Comparison of ENCODE assay signal across 2 cellular contexts in the genomic region with DNA sequence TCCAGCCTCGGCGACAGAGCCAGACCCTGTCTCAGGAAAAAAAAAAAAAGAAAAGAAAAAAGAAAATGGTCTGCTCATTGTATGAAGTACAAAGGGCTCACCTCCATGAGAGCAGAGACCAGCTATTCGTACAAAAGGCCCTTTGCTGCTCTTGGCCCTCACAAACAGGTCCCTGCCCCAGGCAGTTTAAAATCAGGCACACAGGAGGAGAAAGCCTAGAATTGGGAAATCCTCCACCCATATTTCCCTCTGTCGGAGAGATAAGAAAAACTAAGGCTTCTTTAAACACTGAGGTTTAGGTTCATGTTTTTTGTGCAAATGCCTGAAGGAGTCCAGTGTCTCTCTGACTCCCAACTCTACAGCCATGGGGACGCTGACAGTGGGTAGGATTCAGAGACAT.
A peak's percentile ranks its signal among the peaks of the same experiment; 100 is the strongest.
TF ChIP-seq lines count a peak whose summit lies in the region.

No MANE protein-coding gene starts in this region.

TF ChIP-seq in HepG2, 621 proteins besides CTCF, POLR2A, EP300 and RAD21:
- no peak for TF ChIP-seq RBFOX2 (IDR thresholded peaks at IDR 0.05; ENCODE audit: low read depth, low read length)
- no peak for TF ChIP-seq SRY (CRISPR knock-in tag; IDR thresholded peaks at IDR 0.05)
- TF ChIP-seq SATB2 (CRISPR knock-in tag; IDR thresholded peaks at IDR 0.05): no peak
- no peak for TF ChIP-seq KLF15 (CRISPR knock-in tag; IDR thresholded peaks at IDR 0.05; ENCODE audit: borderline replicate concordance)
- TF ChIP-seq IKZF1 (IDR thresholded peaks at IDR 0.05): no peak
- no peak for TF ChIP-seq CBX5 (CRISPR knock-in tag; IDR thresholded peaks at IDR 0.05; ENCODE audit: borderline replicate concordance)
- no peak for TF ChIP-seq HNRNPH1 (optimal IDR thresholded peaks at IDR 0.05; ENCODE audit: low read depth, low read length)
- TF ChIP-seq ZNF501 (CRISPR knock-in tag; IDR thresholded peaks at IDR 0.05): no peak
- TF ChIP-seq, protein P1, sequence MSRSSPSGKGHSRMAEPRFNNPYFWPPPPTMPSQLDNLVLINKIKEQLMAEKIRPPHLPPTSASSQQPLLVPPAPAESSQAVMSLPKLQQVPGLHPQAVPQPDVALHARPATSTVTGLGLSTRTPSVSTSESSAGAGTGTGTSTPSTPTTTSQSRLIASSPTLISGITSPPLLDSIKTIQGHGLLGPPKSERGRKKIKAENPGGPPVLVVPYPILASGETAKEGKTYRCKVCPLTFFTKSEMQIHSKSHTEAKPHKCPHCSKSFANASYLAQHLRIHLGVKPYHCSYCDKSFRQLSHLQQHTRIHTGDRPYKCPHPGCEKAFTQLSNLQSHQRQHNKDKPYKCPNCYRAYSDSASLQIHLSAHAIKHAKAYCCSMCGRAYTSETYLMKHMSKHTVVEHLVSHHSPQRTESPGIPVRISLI (CRISPR knock-in tag; IDR thresholded peaks at IDR 0.05; ENCODE audit: borderline replicate concordance): peak; percentile 40; the same call in 1 of the 2 replicates
- TF ChIP-seq MAF1 (CRISPR knock-in tag; IDR thresholded peaks at IDR 0.05; ENCODE audit: borderline replicate concordance): no peak
- 0 out of 2 replicates have a peak, but pooled peaks have one; percentile 5 for TF ChIP-seq HNF4G (IDR thresholded peaks at IDR 0.05; ENCODE audit: borderline replicate concordance, low read depth, low read length)
- TF ChIP-seq HNF4G (CRISPR knock-in tag; IDR thresholded peaks at IDR 0.05; ENCODE audit: borderline replicate concordance, low read depth): no peak

TF ChIP-seq in K562, 482 proteins besides CTCF, POLR2A, EP300 and RAD21:
- no peak for TF ChIP-seq ZNF212 (CRISPR knock-in tag; IDR thresholded peaks at IDR 0.05)
- TF ChIP-seq CEBPB (tag; IDR thresholded peaks at IDR 0.05): peak; percentile 27; the same call in 1 of the 2 replicates
TF ChIP-seq in K562: peak in this region for 1.
